In genomic region chr6:88290432-88290831, GRCh38 we compare ENCODE assay signal across 23 cellular contexts.
DNase-seq lines count a peak whose midpoint lies in the region; ATAC-seq and TF ChIP-seq lines count a peak whose summit lies in the region.
"Had no signal": no experiment of that assay in that cellular context is flagged by ENCODE, and none has a peak within 500 bp of the region (broad histone marks: within the 10 kb centered on the region; RNA-seq: fewer than 3 reads in every experiment).

No MANE protein-coding gene starts in this region.

- H3K23ac ChIP-seq in mesendoderm (ENCODE audit: low read length), result no peak overlapping the region

- POLR2A ChIA-PET in OCI-LY7 (lab: Charles Lee), result interaction anchor here (0.6 kb wide), 1 partner anchor 1072 kb away, joined by 3 read pairs; no protein-coding TSS in a partner anchor
- POLR2A ChIA-PET in naive thymus-derived CD4-positive, alpha-beta T cell (lab: Charles Lee), result no interaction called here

- peak; percentile 83 for DNase-seq in MV-4-11 (lab: John Stamatoyannopoulos, UW)
- DNase-seq in OCI-LY7 (ENCODE audit: low spot score), result peak; percentile 4
- no peak for DNase-seq in naive thymus-derived CD4-positive, alpha-beta T cell
- no peak for DNase-seq in activated T-cell treated with anti-CD3 and anti-CD28 coated beads for 4 hours
- no peak for DNase-seq in T1000 (lab: John Stamatoyannopoulos, UW)
- no peak for DNase-seq in mesendoderm
- DNase-seq: AML-193; C1 segment of cervical spinal cord; Caco-2; CD8-positive, alpha-beta T cell; GF-D8; Karpas-422; NCI-H2029; NCI-H446; NCI-H524 treated with DMSO at 0.1 percent for 48 hours; NCI-H774; SJCRH30; T-helper 2 cell had no signal

- no peak overlapping the region for H2BK120ac ChIP-seq in mesendoderm (ENCODE audit: low read depth, low read length)

- no peak overlapping the region for H3K4me3 Mint-ChIP-seq in naive thymus-derived CD4-positive, alpha-beta T cell
- H3K4me3 Mint-ChIP-seq: CD8-positive, alpha-beta T cell had no signal

- H4K8ac ChIP-seq in mesendoderm (ENCODE audit: low read depth, low read length), result no peak overlapping the region

- H3K4me2 ChIP-seq in OCI-LY7 (ENCODE audit: low read length), result no peak overlapping the region
- no peak overlapping the region for H3K4me2 ChIP-seq in mesendoderm (ENCODE audit: low read length)
- H3K4me2 ChIP-seq: A549 had no signal

- H3K79me1 ChIP-seq in mesendoderm (ENCODE audit: low read length), result no peaks in the 10 kb centered on the region

- no peak overlapping the region for H3K18ac ChIP-seq in mesendoderm (ENCODE audit: low read length)

- H3K79me2 ChIP-seq in OCI-LY7 (ENCODE audit: insufficient read depth, low read depth, low read length), result no peaks in the 10 kb centered on the region
- H3K79me2 ChIP-seq in mesendoderm (ENCODE audit: control insufficient read depth, insufficient read depth, low read length), result no peaks in the 10 kb centered on the region

- WGBS in mesendoderm (ENCODE audit: extremely low coverage, insufficient coverage, low lambda C conversion rate), result no CpG with 5 or more reads among the region's 2 CpGs

- peaks cover 6% of the 10 kb centered on the region for H3K4me1 ChIP-seq in OCI-LY7 (ENCODE audit: insufficient read depth, low read length, poor library complexity, severe bottlenecking)
- no peaks in the 10 kb centered on the region for H3K4me1 ChIP-seq in naive thymus-derived CD4-positive, alpha-beta T cell (ENCODE audit: control insufficient read depth in 2 of 2, insufficient read depth in 2 of 2, low read length in 2 of 2)
- H3K4me1 ChIP-seq in mesendoderm (ENCODE audit: control insufficient read depth, low read depth, low read length), result no peaks in the 10 kb centered on the region
- H3K4me1 ChIP-seq: A549, Caco-2, SJCRH30 had no signal

- H2AFZ ChIP-seq in OCI-LY7 (ENCODE audit: low read length), result peak overlapping the region; percentile 16; the same call in 1 of the 2 replicates

- no peaks in the 10 kb centered on the region for H3K4me1 Mint-ChIP-seq in naive thymus-derived CD4-positive, alpha-beta T cell

- ATAC-seq in GM18868 (IDR thresholded peaks at IDR 0.05; ENCODE audit: unreplicated experiment), result peak; percentile 60
- peak; percentile 37 for ATAC-seq in naive thymus-derived CD4-positive, alpha-beta T cell
- ATAC-seq: A549; CD8-positive, alpha-beta T cell; HCT116; HepG2; SK-N-SH treated with all-trans-retinoic acid at 6 μM for 48 hours had no signal

- H3K4ac ChIP-seq in mesendoderm (ENCODE audit: low read depth, low read length), result no peak overlapping the region

- H3K9ac ChIP-seq in mesendoderm (ENCODE audit: low read length), result no peak overlapping the region

- H3K27me3 ChIP-seq in naive thymus-derived CD4-positive, alpha-beta T cell (ENCODE audit: control insufficient read depth in 2 of 2, insufficient read depth in 2 of 2, low read length in 2 of 2), result no peaks in the 10 kb centered on the region
- no peaks in the 10 kb centered on the region for H3K27me3 ChIP-seq in mesendoderm (ENCODE audit: insufficient read depth, low read length, poor library complexity)
- H3K27me3 ChIP-seq: SJCRH30 had no signal

- no peak overlapping the region for H3K56ac ChIP-seq in mesendoderm (ENCODE audit: low read length)

- H3K9me3 ChIP-seq in OCI-LY7 (ENCODE audit: low read length), result peaks cover 37% of the 10 kb centered on the region
- peaks cover 0 to 5% (median 0%) of the 10 kb centered on the region in 3 experiments for H3K9me3 ChIP-seq in naive thymus-derived CD4-positive, alpha-beta T cell (ENCODE audit: control insufficient read depth in 2 of 3, low read length in 3 of 3)
- H3K9me3 ChIP-seq: A549 had no signal

- H3K4me3 ChIP-seq in OCI-LY7 (ENCODE audit: low read depth, low read length, poor library complexity, severe bottlenecking), result no peak overlapping the region
- H3K4me3 ChIP-seq in naive thymus-derived CD4-positive, alpha-beta T cell (ENCODE audit: low read length), result no peak overlapping the region
- H3K4me3 ChIP-seq in mesendoderm (ENCODE audit: low read length), result no peak overlapping the region
- H3K4me3 ChIP-seq: A549, SJCRH30 had no signal

- H3K9me3 Mint-ChIP-seq in naive thymus-derived CD4-positive, alpha-beta T cell, result peaks cover 6 to 35% (median 12%) of the 10 kb centered on the region in 11 donors

- CTCF ChIA-PET in OCI-LY7 (lab: Charles Lee; ENCODE audit: unreplicated experiment), result no interaction called here
- CTCF ChIA-PET in naive thymus-derived CD4-positive, alpha-beta T cell (lab: Charles Lee), result no interaction called here

- no peaks in the 10 kb centered on the region for H3K9me2 ChIP-seq in OCI-LY7 (ENCODE audit: insufficient read depth, low read length)

- peaks cover 0 to 16% (median 11%) of the 10 kb centered on the region in 5 donors for H3K27me3 Mint-ChIP-seq in naive thymus-derived CD4-positive, alpha-beta T cell

- no peak overlapping the region for H2BK15ac ChIP-seq in mesendoderm (replicated peaks; ENCODE audit: low read depth)

- no TSS peak for BruUV-seq in OCI-LY7 (replicated peaks; lab: Mats Ljungman, UMichigan)

- H3K36me3 ChIP-seq in OCI-LY7 (ENCODE audit: insufficient read depth, low read length) (no peaks in the 10 kb centered on the region), mesendoderm (ENCODE audit: control insufficient read depth, insufficient read depth, low read length) (no peaks in the 10 kb centered on the region)
- H3K36me3 ChIP-seq in naive thymus-derived CD4-positive, alpha-beta T cell (ENCODE audit: control insufficient read depth in 2 of 3, insufficient read depth in 3 of 3, low read length in 3 of 3), result no peaks in the 10 kb centered on the region
- H3K36me3 ChIP-seq: SJCRH30 had no signal

- H4K20me1 ChIP-seq in OCI-LY7 (ENCODE audit: insufficient read depth, low read length), result no peaks in the 10 kb centered on the region

- H3K36me3 Mint-ChIP-seq in naive thymus-derived CD4-positive, alpha-beta T cell, result peaks cover 0 to 5% (median 4%) of the 10 kb centered on the region in 5 donors
- H3K36me3 Mint-ChIP-seq: CD8-positive, alpha-beta T cell had no signal

- no peak overlapping the region for H3K27ac Mint-ChIP-seq in naive thymus-derived CD4-positive, alpha-beta T cell
- H3K27ac Mint-ChIP-seq: CD8-positive, alpha-beta T cell had no signal

- no peak overlapping the region for H4K5ac ChIP-seq in mesendoderm (ENCODE audit: low read length)

- no peak for TF ChIP-seq CTCF in OCI-LY7 (conservative IDR thresholded peaks at IDR 0.05; ENCODE audit: low read length)

- H3K27ac ChIP-seq in OCI-LY7 (ENCODE audit: low read depth, low read length, poor library complexity, severe bottlenecking) (no peak overlapping the region), mesendoderm (ENCODE audit: low read depth, low read length) (no peak overlapping the region)
- H3K27ac ChIP-seq in naive thymus-derived CD4-positive, alpha-beta T cell (ENCODE audit: low read depth, low read length), result no peak overlapping the region
- H3K27ac ChIP-seq: A549, SJCRH30 had no signal

- no peak overlapping the region for H2BK5ac ChIP-seq in mesendoderm (ENCODE audit: low read length)

- H2AK5ac ChIP-seq in mesendoderm (ENCODE audit: low read length), result no peak overlapping the region

- intact Hi-C loops in OCI-LY7 (cut with micrococcal nuclease; ENCODE audit: unreplicated experiment), result no loop called here
- intact Hi-C loops in naive thymus-derived CD4-positive, alpha-beta T cell (cut with micrococcal nuclease), result no loop called here

Comparison
In these comparisons a context has a peak if more than half of its experiments do, and no peak if none do; other contexts are left out.
1. DNase-seq: peak in MV-4-11 (single experiment) and OCI-LY7 (single experiment); none in naive thymus-derived CD4-positive, alpha-beta T cell (0 of 9), activated T-cell treated with anti-CD3 and anti-CD28 coated beads for 4 hours (single experiment), T1000 (single experiment) and mesendoderm (single experiment).